Comparison of ENCODE assay signal across 8 cellular contexts in the genomic region with DNA sequence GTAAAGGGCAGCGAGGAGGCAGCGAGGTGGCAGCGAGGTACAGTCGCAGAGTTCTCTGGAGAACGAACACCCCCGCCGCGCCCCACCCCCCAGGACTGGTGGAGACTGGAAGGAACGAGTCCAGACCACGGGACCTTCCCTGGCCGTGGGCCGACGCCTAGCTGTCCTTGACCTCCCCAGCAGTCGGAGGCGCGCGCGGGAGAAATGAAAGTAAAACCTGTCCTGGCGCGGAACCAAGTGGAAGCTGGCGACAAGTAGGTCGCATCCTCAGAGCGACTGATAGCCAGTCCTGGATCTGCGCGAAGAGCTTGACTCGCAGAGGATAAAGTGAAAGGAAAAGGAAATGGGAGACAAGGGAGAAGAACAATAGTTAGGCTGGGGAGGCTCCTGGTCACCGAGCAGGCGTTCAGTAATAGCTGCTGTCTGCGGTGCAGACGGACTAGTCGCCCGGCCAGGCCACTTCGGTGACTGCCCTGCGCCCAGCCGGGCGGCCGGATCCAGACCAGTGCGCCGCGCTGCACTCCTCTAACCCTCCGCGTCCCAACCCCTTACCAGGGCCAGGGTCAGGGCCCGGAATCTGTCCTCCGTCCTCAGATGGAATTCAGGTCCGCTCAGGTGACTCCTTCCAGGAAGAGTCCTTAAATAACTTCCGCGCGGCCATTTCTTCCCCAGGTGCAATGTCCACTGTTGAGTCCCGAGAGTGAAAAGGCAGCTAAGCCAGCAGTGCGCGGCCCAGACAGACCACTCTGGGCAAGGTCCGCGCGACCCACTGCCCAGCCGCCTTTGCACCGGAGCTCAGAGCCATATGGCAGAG. TPM values are rescaled to one million over a fixed set of nuclear protein-coding genes. Genes with fewer than 3 reads are reported as not detected.
DNase-seq lines count a peak whose midpoint lies in the region; ATAC-seq and TF ChIP-seq lines count a peak whose summit lies in the region.

No MANE protein-coding gene starts in this region.

- H3K4me3 ChIP-seq in DOHH2 (ENCODE audit: low read length) (peak overlapping the region; percentile 69), breast epithelium (peak overlapping the region; percentile 70 to 94 (median 93)), iPS-11a (ENCODE audit: low read depth, low read length) (peak overlapping the region; percentile 92)

- H3K27me3 ChIP-seq in DOHH2 (ENCODE audit: control insufficient read depth, low read length) (peaks cover 73% of the 10 kb centered on the region), breast epithelium (no peaks in the 10 kb centered on the region)

- ATAC-seq in sciatic nerve (peak; percentile 74), GM21576 (IDR thresholded peaks at IDR 0.05; ENCODE audit: unreplicated experiment) (no peak)

- H3K27ac ChIP-seq in DOHH2 (ENCODE audit: low read depth, low read length) (no peak overlapping the region), breast epithelium (peak overlapping the region; percentile 95 to 97)

- no peaks in the 10 kb centered on the region for H3K79me2 ChIP-seq in DOHH2 (ENCODE audit: control insufficient read depth, low read length)

- H3K4me2 ChIP-seq in DOHH2 (ENCODE audit: low read length), result peak overlapping the region; percentile 65

- peaks cover 4% of the 10 kb centered on the region; the same call in 1 of the 2 replicates for H3F3A ChIP-seq in DOHH2 (ENCODE audit: control insufficient read depth, insufficient read depth)

- no peaks in the 10 kb centered on the region for H4K20me1 ChIP-seq in DOHH2 (ENCODE audit: control insufficient read depth, insufficient read depth, low read depth, low read length)

- no peaks in the 10 kb centered on the region for H3K36me3 ChIP-seq in DOHH2 (ENCODE audit: control insufficient read depth, low read length)
- H3K36me3 ChIP-seq in breast epithelium, result no peaks in the 10 kb centered on the region

- no peak for TF ChIP-seq CTCF in DOHH2 (IDR thresholded peaks at IDR 0.05; ENCODE audit: low read depth, low read length, poor library complexity, severe bottlenecking)
- no peak for TF ChIP-seq CTCF in breast epithelium (IDR thresholded peaks at IDR 0.05)

- no peak for TF ChIP-seq EP300 in Ishikawa (IDR thresholded peaks at IDR 0.05; ENCODE audit: borderline replicate concordance)

- TF ChIP-seq RAD21 in Ishikawa (IDR thresholded peaks at IDR 0.05; ENCODE audit: low read depth), result no peak

- H3K9me3 ChIP-seq in DOHH2 (ENCODE audit: control insufficient read depth, insufficient read depth, low read length) (no peaks in the 10 kb centered on the region), breast epithelium (no peaks in the 10 kb centered on the region)

- intact Hi-C loops in breast epithelium (cut with DNase I; ENCODE audit: low total_unique reads), result loop anchor here (5.0 to 10.0 kb wide), 2 partner anchors 88 to 1616 kb away; no protein-coding TSS in a partner anchor
- intact Hi-C loops in sciatic nerve (cut with DNase I), result no loop called here

- H3K4me1 ChIP-seq in DOHH2 (ENCODE audit: control insufficient read depth, low read length) (peaks cover 54% of the 10 kb centered on the region), breast epithelium (no peaks in the 10 kb centered on the region)

- no peak for TF ChIP-seq POLR2A in breast epithelium (IDR thresholded peaks at IDR 0.05)

- no peaks in the 10 kb centered on the region for H3K9me2 ChIP-seq in DOHH2 (replicated peaks; ENCODE audit: control insufficient read depth, low read length)

- DNase-seq in T-helper 22 cell (ENCODE audit: low read depth) (peak; percentile 50), breast epithelium (ENCODE audit: low spot score in 2 of 2) (peak; percentile 88 to 92), sciatic nerve (ENCODE audit: low spot score) (peak; percentile 93), 8988T (no peak)

TF ChIP-seq in Ishikawa, 13 proteins besides CTCF, POLR2A, EP300 and RAD21:
- TF ChIP-seq TAF1 (IDR thresholded peaks at IDR 0.05; ENCODE audit: low read depth) (peak; percentile 51; the same call in 1 of the 2 replicates), CEBPB (IDR thresholded peaks at IDR 0.05) (no peak), TEAD4 (IDR thresholded peaks at IDR 0.05) (no peak), TCF12 (IDR thresholded peaks at IDR 0.05; ENCODE audit: low read depth) (peak; percentile 33; the same call in 1 of the 2 replicates), NFIC (IDR thresholded peaks at IDR 0.05) (peak; percentile 49), FOXM1 (IDR thresholded peaks at IDR 0.05; ENCODE audit: borderline replicate concordance, low read depth) (no peak), CREB1 (IDR thresholded peaks at IDR 0.05; ENCODE audit: low read depth) (no peak), ZBTB7A (IDR thresholded peaks at IDR 0.05; ENCODE audit: low read depth) (no peak), YY1 (IDR thresholded peaks at IDR 0.05; ENCODE audit: low read depth) (peak; percentile 71), EGR1 (IDR thresholded peaks at IDR 0.05) (no peak)
- TF ChIP-seq, protein P1, sequence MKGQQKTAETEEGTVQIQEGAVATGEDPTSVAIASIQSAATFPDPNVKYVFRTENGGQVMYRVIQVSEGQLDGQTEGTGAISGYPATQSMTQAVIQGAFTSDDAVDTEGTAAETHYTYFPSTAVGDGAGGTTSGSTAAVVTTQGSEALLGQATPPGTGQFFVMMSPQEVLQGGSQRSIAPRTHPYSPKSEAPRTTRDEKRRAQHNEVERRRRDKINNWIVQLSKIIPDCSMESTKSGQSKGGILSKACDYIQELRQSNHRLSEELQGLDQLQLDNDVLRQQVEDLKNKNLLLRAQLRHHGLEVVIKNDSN (IDR thresholded peaks at IDR 0.05), result peak; percentile 32
- TF ChIP-seq, protein P2, sequence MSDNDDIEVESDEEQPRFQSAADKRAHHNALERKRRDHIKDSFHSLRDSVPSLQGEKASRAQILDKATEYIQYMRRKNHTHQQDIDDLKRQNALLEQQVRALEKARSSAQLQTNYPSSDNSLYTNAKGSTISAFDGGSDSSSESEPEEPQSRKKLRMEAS (IDR thresholded peaks at IDR 0.05), result peak; percentile 22; the same call in 1 of the 2 replicates
- TF ChIP-seq, protein P3, sequence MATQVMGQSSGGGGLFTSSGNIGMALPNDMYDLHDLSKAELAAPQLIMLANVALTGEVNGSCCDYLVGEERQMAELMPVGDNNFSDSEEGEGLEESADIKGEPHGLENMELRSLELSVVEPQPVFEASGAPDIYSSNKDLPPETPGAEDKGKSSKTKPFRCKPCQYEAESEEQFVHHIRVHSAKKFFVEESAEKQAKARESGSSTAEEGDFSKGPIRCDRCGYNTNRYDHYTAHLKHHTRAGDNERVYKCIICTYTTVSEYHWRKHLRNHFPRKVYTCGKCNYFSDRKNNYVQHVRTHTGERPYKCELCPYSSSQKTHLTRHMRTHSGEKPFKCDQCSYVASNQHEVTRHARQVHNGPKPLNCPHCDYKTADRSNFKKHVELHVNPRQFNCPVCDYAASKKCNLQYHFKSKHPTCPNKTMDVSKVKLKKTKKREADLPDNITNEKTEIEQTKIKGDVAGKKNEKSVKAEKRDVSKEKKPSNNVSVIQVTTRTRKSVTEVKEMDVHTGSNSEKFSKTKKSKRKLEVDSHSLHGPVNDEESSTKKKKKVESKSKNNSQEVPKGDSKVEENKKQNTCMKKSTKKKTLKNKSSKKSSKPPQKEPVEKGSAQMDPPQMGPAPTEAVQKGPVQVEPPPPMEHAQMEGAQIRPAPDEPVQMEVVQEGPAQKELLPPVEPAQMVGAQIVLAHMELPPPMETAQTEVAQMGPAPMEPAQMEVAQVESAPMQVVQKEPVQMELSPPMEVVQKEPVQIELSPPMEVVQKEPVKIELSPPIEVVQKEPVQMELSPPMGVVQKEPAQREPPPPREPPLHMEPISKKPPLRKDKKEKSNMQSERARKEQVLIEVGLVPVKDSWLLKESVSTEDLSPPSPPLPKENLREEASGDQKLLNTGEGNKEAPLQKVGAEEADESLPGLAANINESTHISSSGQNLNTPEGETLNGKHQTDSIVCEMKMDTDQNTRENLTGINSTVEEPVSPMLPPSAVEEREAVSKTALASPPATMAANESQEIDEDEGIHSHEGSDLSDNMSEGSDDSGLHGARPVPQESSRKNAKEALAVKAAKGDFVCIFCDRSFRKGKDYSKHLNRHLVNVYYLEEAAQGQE (IDR thresholded peaks at IDR 0.05; ENCODE audit: low read depth), result no peak

RNA-seq across cellular contexts. Expression of a gene that starts 1.9 kb away (rescaled TPM):
- 100 to 1,000 TPM in 2 of 3 donors, 10 to 100 TPM in 1; 77.1 to 279 (median 252) TPM for total RNA-seq in breast epithelium
- total RNA-seq in sciatic nerve, result 92.4 TPM

RNA-seq across cellular contexts. Expression of a gene that starts 8.9 kb away (rescaled TPM):
- 10 to 100 TPM; 74.8 to 91.9 (median 88.2) TPM for total RNA-seq in breast epithelium
- total RNA-seq in sciatic nerve, result 141 TPM
